In the genomic region with DNA sequence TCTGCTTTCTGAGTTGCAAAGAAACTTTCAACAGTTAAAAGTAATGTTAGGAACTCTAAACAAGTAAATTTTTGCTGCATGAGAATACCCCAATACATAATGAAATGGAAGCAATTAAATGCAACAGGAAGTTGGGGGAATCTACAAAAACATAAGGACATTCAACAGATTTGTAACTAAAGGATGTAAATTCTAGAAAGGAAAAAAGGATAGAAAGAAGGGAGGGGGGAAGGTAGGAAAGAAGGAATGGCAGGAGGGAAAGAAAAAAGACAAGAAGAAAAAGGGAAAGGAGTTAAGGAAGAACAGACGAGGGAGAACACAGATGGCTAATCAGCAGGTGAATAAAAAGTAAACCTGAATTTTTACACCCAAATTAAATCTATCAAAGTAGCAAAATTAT, we compare ENCODE assay signal across 1 cellular context.
TF ChIP-seq lines count a peak whose summit lies in the region.

No MANE protein-coding gene starts in this region.

TF ChIP-seq in K562, 482 proteins besides CTCF, POLR2A, EP300 and RAD21 (continued from another document):
- TF ChIP-seq, protein P1, sequence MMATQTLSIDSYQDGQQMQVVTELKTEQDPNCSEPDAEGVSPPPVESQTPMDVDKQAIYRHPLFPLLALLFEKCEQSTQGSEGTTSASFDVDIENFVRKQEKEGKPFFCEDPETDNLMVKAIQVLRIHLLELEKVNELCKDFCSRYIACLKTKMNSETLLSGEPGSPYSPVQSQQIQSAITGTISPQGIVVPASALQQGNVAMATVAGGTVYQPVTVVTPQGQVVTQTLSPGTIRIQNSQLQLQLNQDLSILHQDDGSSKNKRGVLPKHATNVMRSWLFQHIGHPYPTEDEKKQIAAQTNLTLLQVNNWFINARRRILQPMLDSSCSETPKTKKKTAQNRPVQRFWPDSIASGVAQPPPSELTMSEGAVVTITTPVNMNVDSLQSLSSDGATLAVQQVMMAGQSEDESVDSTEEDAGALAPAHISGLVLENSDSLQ (IDR thresholded peaks at IDR 0.05) = no peak
- TF ChIP-seq PRDM10 (IDR thresholded peaks at IDR 0.05; ENCODE audit: partially characterized antibody) = no peak
- no peak for TF ChIP-seq POU5F1 (IDR thresholded peaks at IDR 0.05; ENCODE audit: borderline replicate concordance, low read depth, low read length, partially characterized antibody)
- TF ChIP-seq, protein P2, sequence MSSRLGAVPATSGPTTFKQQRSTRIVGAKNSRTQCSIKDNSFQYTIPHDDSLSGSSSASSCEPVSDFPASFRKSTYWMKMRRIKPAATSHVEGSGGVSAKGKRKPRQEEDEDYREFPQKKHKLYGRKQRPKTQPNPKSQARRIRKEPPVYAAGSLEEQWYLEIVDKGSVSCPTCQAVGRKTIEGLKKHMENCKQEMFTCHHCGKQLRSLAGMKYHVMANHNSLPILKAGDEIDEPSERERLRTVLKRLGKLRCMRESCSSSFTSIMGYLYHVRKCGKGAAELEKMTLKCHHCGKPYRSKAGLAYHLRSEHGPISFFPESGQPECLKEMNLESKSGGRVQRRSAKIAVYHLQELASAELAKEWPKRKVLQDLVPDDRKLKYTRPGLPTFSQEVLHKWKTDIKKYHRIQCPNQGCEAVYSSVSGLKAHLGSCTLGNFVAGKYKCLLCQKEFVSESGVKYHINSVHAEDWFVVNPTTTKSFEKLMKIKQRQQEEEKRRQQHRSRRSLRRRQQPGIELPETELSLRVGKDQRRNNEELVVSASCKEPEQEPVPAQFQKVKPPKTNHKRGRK (tag; IDR thresholded peaks at IDR 0.05) = peak; percentile 78
- TF ChIP-seq GATAD2A (IDR thresholded peaks at IDR 0.05) = no peak
- no peak for TF ChIP-seq COPS2 (conservative IDR thresholded peaks at IDR 0.05)
- TF ChIP-seq PCBP1 (IDR thresholded peaks at IDR 0.05; ENCODE audit: low read depth, low read length, poor library complexity, severe bottlenecking) = no peak
- no peak for TF ChIP-seq ASH1L (IDR thresholded peaks at IDR 0.05; ENCODE audit: borderline replicate concordance, low read depth, partially characterized antibody)
- no peak for TF ChIP-seq STAT6 (CRISPR knock-in tag; IDR thresholded peaks at IDR 0.05)
- TF ChIP-seq, protein P3, sequence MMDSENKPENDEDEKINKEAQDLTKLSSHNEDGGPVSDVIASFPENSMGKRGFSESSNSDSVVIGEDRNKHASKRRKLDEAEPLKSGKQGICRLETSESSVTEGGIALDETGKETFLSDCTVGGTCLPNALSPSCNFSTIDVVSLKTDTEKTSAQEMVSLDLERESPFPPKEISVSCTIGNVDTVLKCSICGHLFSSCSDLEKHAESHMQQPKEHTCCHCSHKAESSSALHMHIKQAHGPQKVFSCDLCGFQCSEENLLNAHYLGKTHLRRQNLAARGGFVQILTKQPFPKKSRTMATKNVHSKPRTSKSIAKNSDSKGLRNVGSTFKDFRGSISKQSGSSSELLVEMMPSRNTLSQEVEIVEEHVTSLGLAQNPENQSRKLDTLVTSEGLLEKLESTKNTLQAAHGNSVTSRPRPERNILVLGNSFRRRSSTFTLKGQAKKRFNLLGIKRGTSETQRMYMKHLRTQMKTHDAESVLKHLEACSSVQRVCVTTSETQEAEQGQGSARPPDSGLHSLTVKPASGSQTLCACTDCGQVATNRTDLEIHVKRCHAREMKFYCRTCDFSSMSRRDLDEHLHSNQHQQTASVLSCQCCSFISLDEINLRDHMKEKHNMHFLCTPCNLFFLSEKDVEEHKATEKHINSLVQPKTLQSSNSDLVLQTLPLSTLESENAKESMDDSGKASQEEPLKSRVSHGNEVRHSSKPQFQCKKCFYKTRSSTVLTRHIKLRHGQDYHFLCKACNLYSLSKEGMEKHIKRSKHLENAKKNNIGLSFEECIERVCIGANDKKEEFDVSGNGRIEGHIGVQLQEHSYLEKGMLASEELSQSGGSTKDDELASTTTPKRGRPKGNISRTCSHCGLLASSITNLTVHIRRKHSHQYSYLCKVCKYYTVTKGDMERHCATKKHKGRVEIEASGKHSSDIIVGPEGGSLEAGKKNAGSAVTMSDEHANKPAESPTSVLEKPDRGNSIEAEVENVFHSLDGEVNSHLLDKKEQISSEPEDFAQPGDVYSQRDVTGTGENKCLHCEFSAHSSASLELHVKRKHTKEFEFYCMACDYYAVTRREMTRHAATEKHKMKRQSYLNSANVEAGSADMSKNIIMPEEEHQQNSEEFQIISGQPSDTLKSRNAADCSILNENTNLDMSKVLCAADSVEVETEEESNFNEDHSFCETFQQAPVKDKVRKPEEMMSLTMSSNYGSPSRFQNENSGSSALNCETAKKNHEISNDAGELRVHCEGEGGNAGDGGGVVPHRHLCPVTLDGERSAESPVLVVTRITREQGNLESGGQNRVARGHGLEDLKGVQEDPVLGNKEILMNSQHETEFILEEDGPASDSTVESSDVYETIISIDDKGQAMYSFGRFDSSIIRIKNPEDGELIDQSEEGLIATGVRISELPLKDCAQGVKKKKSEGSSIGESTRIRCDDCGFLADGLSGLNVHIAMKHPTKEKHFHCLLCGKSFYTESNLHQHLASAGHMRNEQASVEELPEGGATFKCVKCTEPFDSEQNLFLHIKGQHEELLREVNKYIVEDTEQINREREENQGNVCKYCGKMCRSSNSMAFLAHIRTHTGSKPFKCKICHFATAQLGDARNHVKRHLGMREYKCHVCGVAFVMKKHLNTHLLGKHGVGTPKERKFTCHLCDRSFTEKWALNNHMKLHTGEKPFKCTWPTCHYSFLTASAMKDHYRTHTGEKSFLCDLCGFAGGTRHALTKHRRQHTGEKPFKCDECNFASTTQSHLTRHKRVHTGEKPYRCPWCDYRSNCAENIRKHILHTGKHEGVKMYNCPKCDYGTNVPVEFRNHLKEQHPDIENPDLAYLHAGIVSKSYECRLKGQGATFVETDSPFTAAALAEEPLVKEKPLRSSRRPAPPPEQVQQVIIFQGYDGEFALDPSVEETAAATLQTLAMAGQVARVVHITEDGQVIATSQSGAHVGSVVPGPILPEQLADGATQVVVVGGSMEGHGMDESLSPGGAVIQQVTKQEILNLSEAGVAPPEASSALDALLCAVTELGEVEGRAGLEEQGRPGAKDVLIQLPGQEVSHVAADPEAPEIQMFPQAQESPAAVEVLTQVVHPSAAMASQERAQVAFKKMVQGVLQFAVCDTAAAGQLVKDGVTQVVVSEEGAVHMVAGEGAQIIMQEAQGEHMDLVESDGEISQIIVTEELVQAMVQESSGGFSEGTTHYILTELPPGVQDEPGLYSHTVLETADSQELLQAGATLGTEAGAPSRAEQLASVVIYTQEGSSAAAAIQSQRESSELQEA (IDR thresholded peaks at IDR 0.05; ENCODE audit: low read depth) = no peak
- no peak for TF ChIP-seq RUNX1 (IDR thresholded peaks at IDR 0.05; ENCODE audit: low read depth)
- TF ChIP-seq CBX8 (IDR thresholded peaks at IDR 0.05; ENCODE audit: borderline replicate concordance, extremely low read depth, low read depth, low read length, poor library complexity, severe bottlenecking) = peak; percentile 13
